16 cellular contexts compared by ENCODE assay signal in genomic region chr6:166713608-166714510, GRCh38.
"Had no signal": no experiment of that assay in that cellular context is flagged by ENCODE, and none has a peak within 500 bp of the region (broad histone marks: within the 10 kb centered on the region; RNA-seq: fewer than 3 reads in every experiment).

No MANE protein-coding gene starts in this region.

- H3K9ac ChIP-seq: parathyroid adenoma had no signal

- DNase-seq: activated gamma-delta T cell treated with Interleukin-2 at 50 U/mL for 16 hours; activated T-cell treated with anti-CD3 and anti-CD28 coated beads, Interleukin-2, amount 50 U/mL, for 1 hour; erythroblast; foreskin fibroblast; immature natural killer cell; left ventricle myocardium inferior; stimulated activated CD4-positive, alpha-beta T cell treated with anti-CD3 and anti-CD28 coated beads, Interleukin-2, amount 100 ng/mL, for 48 hours; stimulated activated CD8-positive, alpha-beta memory T cell treated with anti-CD3 and anti-CD28 coated beads, Interleukin-4, amount 100 ng/mL, for 48 hours; stimulated activated naive B cell treated with anti-CD40 and anti-IgM and Interleukin-4, amounts not matched to agents 10 μg/mL and 1 μg/mL and 100 μg/mL, for 72 hours; T-cell; T-helper 9 cell; transverse colon; uterus had no signal

- H3K27ac ChIP-seq: body of pancreas, left ventricle myocardium inferior, parathyroid adenoma, uterus had no signal

- H3K9me3 ChIP-seq: body of pancreas, transverse colon, uterus had no signal

- H3K36me3 ChIP-seq: left ventricle myocardium inferior, transverse colon, uterus had no signal

- H3K4me3 ChIP-seq: body of pancreas, transverse colon, uterus had no signal

- H3K27me3 ChIP-seq: body of pancreas, transverse colon, uterus had no signal

- ATAC-seq: body of pancreas; natural killer cell treated with Interleukin-12 subunit alpha and Interleukin-12 subunit beta and Interleukin-15 and Interleukin-18, amount 100 ng/mL, for 72 hours; stimulated activated naive B cell treated with anti-CD40 and anti-IgM and Interleukin-4, amounts not matched to agents 10 μg/mL and 1 μg/mL and 100 μg/mL, for 72 hours; T-cell had no signal

- H3K4me1 ChIP-seq: body of pancreas, parathyroid adenoma, transverse colon, uterus had no signal
